Comparison of ENCODE assay signal across 27 cellular contexts in genomic region chr1:6097117-6097595, GRCh38. TPM values are rescaled to one million over a fixed set of nuclear protein-coding genes. Genes with fewer than 3 reads are reported as not detected.
DNase-seq lines count a peak whose midpoint lies in the region; ATAC-seq and TF ChIP-seq lines count a peak whose summit lies in the region.
"Had no signal": no experiment of that assay in that cellular context is flagged by ENCODE, and none has a peak within 500 bp of the region (broad histone marks: within the 10 kb centered on the region; RNA-seq: fewer than 3 reads in every experiment).

No MANE protein-coding gene starts in this region.

- H3K9me3 Mint-ChIP-seq in chondrocyte (ENCODE audit: low read depth) (no peaks in the 10 kb centered on the region), T-cell (no peaks in the 10 kb centered on the region)
- no peaks in the 10 kb centered on the region for H3K9me3 Mint-ChIP-seq in stimulated activated effector memory CD8-positive, alpha-beta T cell treated with anti-CD3 and anti-CD28 coated beads, Interleukin-12 subunit alpha, Interleukin-12 subunit beta, amount 100 ng/mL, for 72 hours
- H3K9me3 Mint-ChIP-seq: activated T-helper 2 cell treated with anti-CD3 and anti-CD28 coated beads, Interferon-gamma antibody, Interleukin-2, Interleukin-4, amounts not matched to agents 10 μg/mL and 5 μg/mL and 100 μg/mL, durations not matched to agents 14 hours and 24 hours and 36 hours; CD8-positive, alpha-beta memory T cell; GM23338; nephron had no signal

- no peak overlapping the region for H3K4me3 ChIP-seq in RWPE2 (ENCODE audit: severe bottlenecking)
- H3K4me3 ChIP-seq: GM23338, mucosa of descending colon, pancreas, SJSA1, skin epidermis, uterus had no signal

- no peak overlapping the region for H3K27ac ChIP-seq in RWPE2 (ENCODE audit: poor library complexity, severe bottlenecking)
- H3K27ac ChIP-seq: pancreas, SJSA1, skin epidermis, uterus had no signal

- H3K4me1 Mint-ChIP-seq in chondrocyte (ENCODE audit: low read depth) (no peaks in the 10 kb centered on the region), T-cell (peaks cover 0 to 3% (median 0%) of the 10 kb centered on the region in 3 donors)
- peaks cover 14% of the 10 kb centered on the region for H3K4me1 Mint-ChIP-seq in stimulated activated effector memory CD8-positive, alpha-beta T cell treated with anti-CD3 and anti-CD28 coated beads, Interleukin-12 subunit alpha, Interleukin-12 subunit beta, amount 100 ng/mL, for 72 hours
- H3K4me1 Mint-ChIP-seq: B cell, GM23338 had no signal

- POLR2A ChIA-PET in T-cell (lab: Charles Lee) = no interaction called here

- intact Hi-C loops in Right ventricle myocardium inferior (cut with DNase I) = no loop called here
- intact Hi-C loops in cardiac septum (cut with DNase I) = no loop called here

- no peak overlapping the region for H3K27ac Mint-ChIP-seq in chondrocyte (ENCODE audit: unreplicated experiment)
- peak overlapping the region; percentile 85 for H3K27ac Mint-ChIP-seq in stimulated activated effector memory CD8-positive, alpha-beta T cell treated with anti-CD3 and anti-CD28 coated beads, Interleukin-12 subunit alpha, Interleukin-12 subunit beta, amount 100 ng/mL, for 72 hours
- no peak overlapping the region for H3K27ac Mint-ChIP-seq in T-cell
- H3K27ac Mint-ChIP-seq: activated T-helper 2 cell treated with anti-CD3 and anti-CD28 coated beads, Interferon-gamma antibody, Interleukin-2, Interleukin-4, amounts not matched to agents 10 μg/mL and 5 μg/mL and 100 μg/mL, durations not matched to agents 14 hours and 24 hours and 36 hours; B cell; nephron had no signal

- H3K27me3 ChIP-seq in RWPE2 (ENCODE audit: insufficient read depth, poor library complexity, severe bottlenecking) = no peaks in the 10 kb centered on the region
- H3K27me3 ChIP-seq: pancreas, SJSA1 had no signal

- CTCF ChIA-PET in T-cell (lab: Charles Lee) = interaction anchor here in 1 of 2 donors (0.5 kb wide), 1 partner anchor 1136 kb away, joined by 3 read pairs; no protein-coding TSS in a partner anchor

- H3K27me3 Mint-ChIP-seq in chondrocyte (ENCODE audit: low read depth) (peaks cover 4% of the 10 kb centered on the region), T-cell (no peaks in the 10 kb centered on the region)
- H3K27me3 Mint-ChIP-seq: B cell had no signal

- H3K4me1 ChIP-seq in RWPE2 (ENCODE audit: insufficient read depth, poor library complexity, severe bottlenecking) = no peaks in the 10 kb centered on the region
- H3K4me1 ChIP-seq: pancreas had no signal

- H3K36me3 Mint-ChIP-seq in chondrocyte (ENCODE audit: low read depth) = peaks cover 2% of the 10 kb centered on the region
- peaks cover 93% of the 10 kb centered on the region for H3K36me3 Mint-ChIP-seq in stimulated activated effector memory CD8-positive, alpha-beta T cell treated with anti-CD3 and anti-CD28 coated beads, Interleukin-12 subunit alpha, Interleukin-12 subunit beta, amount 100 ng/mL, for 72 hours
- H3K36me3 Mint-ChIP-seq in T-cell = peaks cover 20% of the 10 kb centered on the region

- DNase-seq in Right ventricle myocardium inferior (ENCODE audit: missing footprints) (peak; percentile 25), cardiac septum (ENCODE audit: low spot score) (no peak), RWPE2 (ENCODE audit: low spot score) (peak; percentile 55), chondrocyte (ENCODE audit: low spot score) (peak; percentile 80), cortex of kidney (lab: John Stamatoyannopoulos, UW) (no peak), T-cell (no peak)
- no peak for DNase-seq in stimulated activated effector memory CD8-positive, alpha-beta T cell treated with anti-CD3 and anti-CD28 coated beads, Interleukin-12 subunit alpha, Interleukin-12 subunit beta, amount 100 ng/mL, for 72 hours (ENCODE audit: low spot score in 2 of 2)
- DNase-seq: ACHN; activated CD8-positive, alpha-beta memory T cell treated with anti-CD3 and anti-CD28 coated beads, Interleukin-2, amount 50 U/mL, for 48 hours; mammary epithelial cell; NCI-H1092 treated with DMSO at 0.1 percent for 48 hours; NCI-H187 treated with DMSO at 0.1 percent for 48 hours; NCI-H2171; NCI-H510A; retina; stimulated activated naive CD8-positive, alpha-beta T cell treated with anti-CD3 and anti-CD28 coated beads, Interleukin-15, Interleukin-2, amounts not matched to agents 100 U/mL and 50 U/mL, for 24 hours; uterus had no signal

- H3K9me3 ChIP-seq in RWPE2 (ENCODE audit: severe bottlenecking) = no peaks in the 10 kb centered on the region
- H3K9me3 ChIP-seq: mucosa of descending colon, pancreas, SJSA1, uterus had no signal

- TF ChIP-seq CTCF in RWPE2 (IDR thresholded peaks at IDR 0.05; ENCODE audit: poor library complexity, severe bottlenecking) (no peak), chondrocyte (IDR thresholded peaks at IDR 0.05) (no peak)

- ATAC-seq in Right ventricle myocardium inferior = no peak
- ATAC-seq in RWPE2 (ENCODE audit: low read depth) = no peak
- ATAC-seq in stimulated activated effector memory CD8-positive, alpha-beta T cell treated with anti-CD3 and anti-CD28 coated beads, Interleukin-12 subunit alpha, Interleukin-12 subunit beta, amount 100 ng/mL, for 72 hours = no peak
- ATAC-seq in GM21723 (IDR thresholded peaks at IDR 0.05; ENCODE audit: unreplicated experiment) = no peak
- ATAC-seq in T-cell (replicated peaks in 1 of 4) = no peak
- ATAC-seq: GM23338; mucosa of descending colon; pancreas; stimulated activated naive CD8-positive, alpha-beta T cell treated with anti-CD3 and anti-CD28 coated beads, Interleukin-15, Interleukin-2, amounts not matched to agents 100 U/mL and 50 U/mL, for 24 hours had no signal

- H3K36me3 ChIP-seq in RWPE2 (ENCODE audit: low read depth) = no peaks in the 10 kb centered on the region
- H3K36me3 ChIP-seq: pancreas, SJSA1, uterus had no signal

- no peak overlapping the region for H3K4me3 Mint-ChIP-seq in chondrocyte (ENCODE audit: unreplicated experiment)
- H3K4me3 Mint-ChIP-seq in stimulated activated effector memory CD8-positive, alpha-beta T cell treated with anti-CD3 and anti-CD28 coated beads, Interleukin-12 subunit alpha, Interleukin-12 subunit beta, amount 100 ng/mL, for 72 hours = no peak overlapping the region
- H3K4me3 Mint-ChIP-seq in T-cell = no peak overlapping the region
- H3K4me3 Mint-ChIP-seq: B cell; CD8-positive, alpha-beta memory T cell; GM23338; nephron had no signal

RNA-seq across cellular contexts. Expression of gene KCNAB2, which starts 51.5 kb away (rescaled TPM):
- total RNA-seq in Right ventricle myocardium inferior (21.0 TPM), cardiac septum (19.3 TPM), chondrocyte (4.2 to 7.3 TPM (median 5.2 TPM) in 3 replicates), T-cell (100 to 1,000 TPM; 181 to 270 (median 252) TPM)

Comparison
In these comparisons a context has a peak if more than half of its experiments do, and no peak if none do; other contexts are left out.
1. DNase-seq: peak in Right ventricle myocardium inferior (single experiment), RWPE2 (single experiment) and chondrocyte (single experiment); none in cardiac septum (single experiment), stimulated activated effector memory CD8-positive, alpha-beta T cell treated with anti-CD3 and anti-CD28 coated beads, Interleukin-12 subunit alpha, Interleukin-12 subunit beta, amount 100 ng/mL, for 72 hours (0 of 2), cortex of kidney (single experiment) and T-cell (0 of 34).